ENCODE assay signal across 8 cellular contexts in genomic region chr9:128339761-128340690, GRCh38. TPM values are rescaled to one million over a fixed set of nuclear protein-coding genes. Genes with fewer than 3 reads are reported as not detected.
DNase-seq lines count a peak whose midpoint lies in the region; ATAC-seq and TF ChIP-seq lines count a peak whose summit lies in the region.

Gene SLC27A4 (plus strand): TSS chr9:128340527. CDS start chr9:128343133, 2,606 bp downstream.

- peak within 1 kb of the TSS; percentile 40 for H3K27ac ChIP-seq in CD8-positive, alpha-beta T cell (ENCODE audit: low read depth, low read length)
- H3K27ac ChIP-seq in PC-9 = peak within 1 kb of the TSS; percentile 68
- H3K27ac ChIP-seq in muscle layer of colon (ENCODE audit: low read depth, low read length) = peak within 1 kb of the TSS; percentile 59

- H3K79me2 ChIP-seq in PC-9 (ENCODE audit: low read depth) = peaks cover 13% of the 10 kb centered on the region

- TSS peak; percentile 100 for BruUV-seq in PC-9 (replicated peaks; lab: Mats Ljungman, UMichigan)

- H3F3A ChIP-seq in PC-9 (ENCODE audit: insufficient read depth, low read depth) = peaks cover 32% of the 10 kb centered on the region

- H3K4me3 ChIP-seq in CD8-positive, alpha-beta T cell (ENCODE audit: low read depth, low read length) = peak within 1 kb of the TSS; percentile 83
- H3K4me3 ChIP-seq in PC-9 (peak within 1 kb of the TSS; percentile 85), muscle layer of colon (ENCODE audit: low read depth in 1 of 2, low read length in 2 of 2) (peak within 1 kb of the TSS; percentile 68 to 72)

- peaks cover 8% of the 10 kb centered on the region for H3K4me1 Mint-ChIP-seq in CD8-positive, alpha-beta T cell (ENCODE audit: low read depth)
- H3K4me1 Mint-ChIP-seq in activated T-cell treated with anti-CD3 and anti-CD28 coated beads, Interleukin-2, amount 50 U/mL, for 24 hours (ENCODE audit: low read depth) = peaks cover 12% of the 10 kb centered on the region

- ATAC-seq in CD8-positive, alpha-beta T cell = peak; percentile 92
- ATAC-seq in GM19452 (IDR thresholded peaks at IDR 0.05; ENCODE audit: unreplicated experiment) = peak; percentile 84
- ATAC-seq in esophagus mucosa = peak; percentile 87

- TF ChIP-seq CTCF in CD8-positive, alpha-beta T cell (IDR thresholded peaks at IDR 0.05) = no peak
- no peak for TF ChIP-seq CTCF in PC-9 (conservative IDR thresholded peaks at IDR 0.05)

- POLR2A ChIA-PET in CD8-positive, alpha-beta T cell (lab: Charles Lee) = no interaction called here
- POLR2A ChIA-PET in PC-9 (lab: Charles Lee; ENCODE audit: unreplicated experiment) = interaction anchor here (0.5 to 0.6 kb wide), 2 partner anchors 36 to 147 kb away, joined by 3 to 9 read pairs; no protein-coding TSS in a partner anchor

- intact Hi-C loops in CD8-positive, alpha-beta T cell (cut with DNase I, micrococcal nuclease) = loop anchor here (1.0 to 2.0 kb wide), 8 partner anchors 18 to 147 kb away; partner anchors contain the start of genes COQ4 (in 2 of the 2), TRUB2 (in 2 of the 2), GOLGA2 (in 1 of the 2) and SWI5 (in 1 of the 2)
- intact Hi-C loops in PC-9 (cut with micrococcal nuclease; ENCODE audit: unreplicated experiment) = loop anchor here (1.0 to 5.0 kb wide), 7 partner anchors 11 to 213 kb away; partner anchors contain the start of genes CIZ1, COQ4, GOLGA2 and PTGES2

- peak; percentile 52 to 85 (median 76) for DNase-seq in CD8-positive, alpha-beta T cell
- DNase-seq in HT1080 (ENCODE audit: low read depth) = peak; percentile 95
- DNase-seq in PC-9 = peak; percentile 79 to 92
- peak; percentile 86 for DNase-seq in activated T-cell treated with anti-CD3 and anti-CD28 coated beads, Interleukin-2, amount 50 U/mL, for 24 hours
- peak; percentile 48 to 77 for DNase-seq in stimulated activated CD8-positive, alpha-beta memory T cell treated with anti-CD3 and anti-CD28 coated beads, Interleukin-7, amount 100 ng/mL, for 4 hours (ENCODE audit: low read depth in 2 of 2)

- H3K27me3 Mint-ChIP-seq in CD8-positive, alpha-beta T cell (ENCODE audit: low read depth) = no peaks in the 10 kb centered on the region
- H3K27me3 Mint-ChIP-seq in activated T-cell treated with anti-CD3 and anti-CD28 coated beads, Interleukin-2, amount 50 U/mL, for 24 hours = no peaks in the 10 kb centered on the region

- no peaks in the 10 kb centered on the region for H3K9me3 Mint-ChIP-seq in CD8-positive, alpha-beta T cell
- H3K9me3 Mint-ChIP-seq in activated T-cell treated with anti-CD3 and anti-CD28 coated beads, Interleukin-2, amount 50 U/mL, for 24 hours = no peaks in the 10 kb centered on the region

- CTCF ChIA-PET in CD8-positive, alpha-beta T cell (lab: Charles Lee) = interaction anchor here (0.6 to 1.6 kb wide), 2 partner anchors 147 to 883 kb away, joined by 3 read pairs; no protein-coding TSS in a partner anchor
- CTCF ChIA-PET in PC-9 (lab: Charles Lee) = interaction anchor here (0.6 to 0.7 kb wide), 3 partner anchors 34 to 168 kb away, joined by 4 to 13 read pairs (median 4); no protein-coding TSS in a partner anchor

- peak within 1 kb of the TSS; percentile 96 for H3K4me3 Mint-ChIP-seq in CD8-positive, alpha-beta T cell
- peak within 1 kb of the TSS; percentile 85 for H3K4me3 Mint-ChIP-seq in activated T-cell treated with anti-CD3 and anti-CD28 coated beads, Interleukin-2, amount 50 U/mL, for 24 hours

- no peaks in the 10 kb centered on the region for H3K9me3 ChIP-seq in CD8-positive, alpha-beta T cell (ENCODE audit: low read length)
- H3K9me3 ChIP-seq in PC-9 (ENCODE audit: insufficient read depth, low read depth) (no peaks in the 10 kb centered on the region), muscle layer of colon (ENCODE audit: low read length) (no peaks in the 10 kb centered on the region)

- H3K4me1 ChIP-seq in CD8-positive, alpha-beta T cell (ENCODE audit: insufficient read depth, low read length) = peaks cover 14% of the 10 kb centered on the region
- H3K4me1 ChIP-seq in PC-9 (replicated peaks; ENCODE audit: insufficient read depth) = peaks cover 9% of the 10 kb centered on the region; the same call in 1 of the 2 replicates
- peaks cover 6% of the 10 kb centered on the region for H3K4me1 ChIP-seq in muscle layer of colon (ENCODE audit: insufficient read depth, low read length)

- H2AFZ ChIP-seq in PC-9 = peak within 1 kb of the TSS; percentile 83

- no peaks in the 10 kb centered on the region for H3K27me3 ChIP-seq in CD8-positive, alpha-beta T cell (ENCODE audit: insufficient read depth, low read length)
- H3K27me3 ChIP-seq in PC-9 (ENCODE audit: insufficient read depth, low read depth) = no peaks in the 10 kb centered on the region
- H3K27me3 ChIP-seq in muscle layer of colon (ENCODE audit: control insufficient read depth in 1 of 2, insufficient read depth in 2 of 2, low read length in 2 of 2) = no peaks in the 10 kb centered on the region

- H3K9me2 ChIP-seq in PC-9 (ENCODE audit: insufficient read depth) = no peaks in the 10 kb centered on the region

- no peaks in the 10 kb centered on the region for H3K36me3 ChIP-seq in CD8-positive, alpha-beta T cell (ENCODE audit: insufficient read depth, low read length)
- no peaks in the 10 kb centered on the region for H3K36me3 ChIP-seq in PC-9 (ENCODE audit: low read depth)
- peaks cover 24% of the 10 kb centered on the region for H3K36me3 ChIP-seq in muscle layer of colon (ENCODE audit: insufficient read depth, low read length)

- peak within 1 kb of the TSS; percentile 90 for H3K4me2 ChIP-seq in PC-9

- peak within 1 kb of the TSS; percentile 85 for H3K27ac Mint-ChIP-seq in CD8-positive, alpha-beta T cell
- H3K27ac Mint-ChIP-seq in activated T-cell treated with anti-CD3 and anti-CD28 coated beads, Interleukin-2, amount 50 U/mL, for 24 hours = peak within 1 kb of the TSS; percentile 91

- H3K36me3 Mint-ChIP-seq in CD8-positive, alpha-beta T cell = peaks cover 26% of the 10 kb centered on the region
- H3K36me3 Mint-ChIP-seq in activated T-cell treated with anti-CD3 and anti-CD28 coated beads, Interleukin-2, amount 50 U/mL, for 24 hours (ENCODE audit: low read depth) = peaks cover 40% of the 10 kb centered on the region

- H3K9ac ChIP-seq in muscle layer of colon (ENCODE audit: low read length) = peak within 1 kb of the TSS; percentile 53

- H4K20me1 ChIP-seq in PC-9 (ENCODE audit: insufficient read depth) = no peaks in the 10 kb centered on the region

RNA-seq across cellular contexts. Expression of gene SLC27A4, which starts in this region (rescaled TPM):
- 1 to 10 TPM; 2.2 to 2.4 TPM for total RNA-seq in CD8-positive, alpha-beta T cell
- 65.8 and 68.4 TPM in 2 replicates for total RNA-seq in HT1080 (2014; rRNA removed; shearing (Covaris generic))
- 32.8 and 37.1 TPM in 2 replicates for polyA plus RNA-seq in HT1080 (2015; cell fraction: cytosol; rRNA removed)
- 28.9 and 33.0 TPM in 2 replicates for polyA plus RNA-seq in HT1080 (2015; cell fraction: nucleus; rRNA removed)
- total RNA-seq in PC-9 (2021) (27.3 and 30.4 TPM in 2 replicates), esophagus mucosa (58.8 TPM)

Comparison
In these comparisons a context has a peak if more than half of its experiments do, and no peak if none do; other contexts are left out.
1. Peak in every context shown above with its lines: DNase-seq, ATAC-seq, H3K4me3 ChIP-seq and H3K27ac ChIP-seq.